30 cellular contexts compared by ENCODE assay signal in genomic region chr10:30355601-30356000, GRCh38.
"Had no signal": no experiment of that assay in that cellular context is flagged by ENCODE, and none has a peak within 500 bp of the region (broad histone marks: within the 10 kb centered on the region; RNA-seq: fewer than 3 reads in every experiment).

No MANE protein-coding gene starts in this region.

- H3K9ac ChIP-seq: neural progenitor cell, parathyroid adenoma had no signal

- H2AFZ ChIP-seq: neural progenitor cell had no signal

- ATAC-seq: naive thymus-derived CD4-positive, alpha-beta T cell; natural killer cell; psoas muscle; right cardiac atrium; right lobe of liver; stimulated activated effector memory CD8-positive, alpha-beta T cell treated with anti-CD3 and anti-CD28 coated beads, Interleukin-12 subunit alpha, Interleukin-12 subunit beta, amount 100 ng/mL, for 72 hours; stimulated activated naive B cell treated with anti-CD40 and anti-IgM and Interleukin-4, amounts not matched to agents 10 μg/mL and 1 μg/mL and 100 μg/mL, for 72 hours; upper lobe of right lung had no signal

- H3K27me3 Mint-ChIP-seq: stimulated activated naive CD8-positive, alpha-beta T cell treated with anti-CD3 and anti-CD28 coated beads, Interleukin-15, Interleukin-2, amounts not matched to agents 100 ng/mL and 50 ng/mL, for 24 hours had no signal

- H3K4me2 ChIP-seq: neural progenitor cell had no signal

- H3K4me1 ChIP-seq: neural progenitor cell, psoas muscle, right lobe of liver, thyroid gland, upper lobe of right lung, uterus had no signal

- H3K27ac Mint-ChIP-seq: naive thymus-derived CD4-positive, alpha-beta T cell; natural killer cell; neural progenitor cell; progenitor cell of endocrine pancreas; stimulated activated effector memory CD8-positive, alpha-beta T cell treated with anti-CD3 and anti-CD28 coated beads, Interleukin-12 subunit alpha, Interleukin-12 subunit beta, amount 100 ng/mL, for 72 hours; stimulated activated naive B cell treated with anti-CD40 and anti-IgM and Interleukin-4, amounts not matched to agents 10 μg/mL and 1 μg/mL and 100 μg/mL, for 72 hours; stimulated activated naive CD8-positive, alpha-beta T cell treated with anti-CD3 and anti-CD28 coated beads, Interleukin-15, Interleukin-2, amounts not matched to agents 100 ng/mL and 50 ng/mL, for 24 hours; type B pancreatic cell had no signal

- FAIRE-seq: small intestine had no signal

- H3K9me3 ChIP-seq: neutrophil, ovary, psoas muscle, right lobe of liver, sigmoid colon, stomach, thoracic aorta, thyroid gland, tibial nerve, upper lobe of right lung, uterus had no signal

- H3K4me3 Mint-ChIP-seq: naive thymus-derived CD4-positive, alpha-beta T cell; natural killer cell; nephron; stimulated activated effector memory CD8-positive, alpha-beta T cell treated with anti-CD3 and anti-CD28 coated beads, Interleukin-12 subunit alpha, Interleukin-12 subunit beta, amount 100 ng/mL, for 72 hours; stimulated activated naive B cell treated with anti-CD40 and anti-IgM and Interleukin-4, amounts not matched to agents 10 μg/mL and 1 μg/mL and 100 μg/mL, for 72 hours; stimulated activated naive CD8-positive, alpha-beta T cell treated with anti-CD3 and anti-CD28 coated beads, Interleukin-15, Interleukin-2, amounts not matched to agents 100 ng/mL and 50 ng/mL, for 24 hours; type B pancreatic cell had no signal

- DNase-seq: naive thymus-derived CD4-positive, alpha-beta T cell; natural killer cell; nucleus accumbens; ovary; posterior cingulate gyrus; psoas muscle; right cardiac atrium; right lobe of liver; sigmoid colon; small intestine; stimulated activated CD4-positive, alpha-beta T cell treated with anti-CD3 and anti-CD28 coated beads, Interleukin-15, amount 100 ng/mL, for 24 hours; stimulated activated CD4-positive, alpha-beta T cell treated with anti-CD3 and anti-CD28 coated beads, Interleukin-2, amount 100 ng/mL, for 24 hours; stimulated activated CD4-positive, alpha-beta T cell treated with anti-CD3 and anti-CD28 coated beads, Interleukin-2, amount 100 ng/mL, for 48 hours; stimulated activated CD4-positive, alpha-beta T cell treated with anti-CD3 and anti-CD28 coated beads, Interleukin-4, amount 100 ng/mL, for 24 hours; stimulated activated naive B cell treated with anti-CD40 and anti-IgM and Interleukin-4, amounts not matched to agents 10 μg/mL and 1 μg/mL and 100 μg/mL, for 72 hours; stimulated activated naive CD4-positive, alpha-beta T cell treated with Interleukin-2 at 50 U/mL for 16 hours; stomach; thyroid gland; upper lobe of right lung; uterus had no signal

- H3K4me3 ChIP-seq: neural progenitor cell, ovary, psoas muscle, right lobe of liver, sigmoid colon, stomach, thoracic aorta, thyroid gland, tibial nerve, upper lobe of right lung, uterus had no signal

- H3K27me3 ChIP-seq: neutrophil, ovary, right lobe of liver, sigmoid colon, thyroid gland, tibial nerve, upper lobe of right lung, uterus had no signal

- H3K36me3 Mint-ChIP-seq: naive thymus-derived CD4-positive, alpha-beta T cell; natural killer cell; neural progenitor cell; stimulated activated effector memory CD8-positive, alpha-beta T cell treated with anti-CD3 and anti-CD28 coated beads, Interleukin-12 subunit alpha, Interleukin-12 subunit beta, amount 100 ng/mL, for 72 hours; stimulated activated naive B cell treated with anti-CD40 and anti-IgM and Interleukin-4, amounts not matched to agents 10 μg/mL and 1 μg/mL and 100 μg/mL, for 72 hours; type B pancreatic cell had no signal

- H3K27ac ChIP-seq: neural progenitor cell, neutrophil, ovary, parathyroid adenoma, psoas muscle, right lobe of liver, sigmoid colon, stomach, thoracic aorta, thyroid gland, tibial nerve, upper lobe of right lung, uterus had no signal

- H3K4me1 Mint-ChIP-seq: nephron had no signal

- H3K9me3 Mint-ChIP-seq: naive thymus-derived CD4-positive, alpha-beta T cell; natural killer cell; nephron; neural progenitor cell; stimulated activated effector memory CD8-positive, alpha-beta T cell treated with anti-CD3 and anti-CD28 coated beads, Interleukin-12 subunit alpha, Interleukin-12 subunit beta, amount 100 ng/mL, for 72 hours; stimulated activated naive B cell treated with anti-CD40 and anti-IgM and Interleukin-4, amounts not matched to agents 10 μg/mL and 1 μg/mL and 100 μg/mL, for 72 hours; stimulated activated naive CD8-positive, alpha-beta T cell treated with anti-CD3 and anti-CD28 coated beads, Interleukin-15, Interleukin-2, amounts not matched to agents 100 ng/mL and 50 ng/mL, for 24 hours; type B pancreatic cell had no signal

- H3K36me3 ChIP-seq: neural progenitor cell, neutrophil, ovary, right lobe of liver, sigmoid colon, stomach, thoracic aorta, thyroid gland, tibial nerve, upper lobe of right lung, uterus had no signal
